Comparison of ENCODE assay signal across 24 cellular contexts in the genomic region with DNA sequence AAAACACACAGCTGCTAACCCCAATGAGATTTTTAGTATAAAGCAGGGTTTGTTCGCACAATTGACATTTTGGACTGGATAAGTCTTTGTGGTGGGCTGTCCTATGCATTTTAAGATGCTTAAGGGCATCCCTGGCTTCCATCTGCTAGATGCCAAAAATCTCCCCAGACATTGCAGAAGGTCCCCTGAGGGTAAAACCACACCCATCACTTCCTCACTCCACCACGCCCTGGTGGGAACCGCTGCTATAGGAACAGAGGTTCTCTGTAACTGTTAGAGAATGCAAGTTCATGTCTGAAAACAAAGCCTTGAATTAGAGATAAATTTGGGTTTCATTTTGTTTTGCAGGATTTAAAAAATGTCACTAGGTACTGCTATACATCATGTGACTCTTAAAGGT.
DNase-seq lines count a peak whose midpoint lies in the region; ATAC-seq and TF ChIP-seq lines count a peak whose summit lies in the region.
"Had no signal": no experiment of that assay in that cellular context is flagged by ENCODE, and none has a peak within 500 bp of the region (broad histone marks: within the 10 kb centered on the region; RNA-seq: fewer than 3 reads in every experiment).

No MANE protein-coding gene starts in this region.

- H3K4me2 ChIP-seq in BLaER1 treated with 17β-estradiol and CSF1 and Interleukin-3, amounts not matched to agents 10 nM and 100 nM = peak overlapping the region in 10 of 11 experiments; percentile 18 to 63 (median 40); a peak in 18 of 22 replicates
- H3K4me2 ChIP-seq: PC-9 had no signal

- H3K36me3 ChIP-seq in BLaER1 treated with 17β-estradiol and CSF1 and Interleukin-3, amounts not matched to agents 10 nM and 100 nM = no peaks in the 10 kb centered on the region
- H3K36me3 ChIP-seq in HEK293 (ENCODE audit: control insufficient read depth in 2 of 2, insufficient read depth in 1 of 2, low read length in 2 of 2) (peaks cover 0 to 8% of the 10 kb centered on the region in 2 experiments; a peak in 1 of 3 replicates), testis (ENCODE audit: low read depth, missing control alignments) (no peaks in the 10 kb centered on the region)

- DNase-seq in RPMI7951 (ENCODE audit: low read depth) (peak; percentile 57), foreskin melanocyte (peak; percentile 92), sciatic nerve (ENCODE audit: low spot score) (no peak), DMS 273 (lab: John Stamatoyannopoulos, UW; ENCODE audit: unreplicated experiment) (no peak), testis (no peak), occipital lobe (lab: John Stamatoyannopoulos, UW) (no peak)
- DNase-seq: activated CD4-positive, alpha-beta memory T cell treated with anti-CD3 and anti-CD28 coated beads, Interleukin-2, amount 10 ng/mL, durations not matched to agents 7 days and 5 days; activated gamma-delta T cell treated with Interleukin-2 at 50 U/mL for 16 hours; amniotic stem cell; CD8-positive, alpha-beta memory T cell; central memory CD4-positive, alpha-beta T cell; KBM-7; kidney glomerular epithelial cell; mesendoderm; naive B cell; NCI-H1092 treated with DMSO at 0.1 percent for 48 hours; NCI-H2081 treated with DMSO at 0.1 percent for 48 hours; NCI-H524 treated with DMSO at 0.1 percent for 48 hours; PC-9; posterior cingulate gyrus; stimulated activated naive CD4-positive, alpha-beta T cell treated with Interleukin-2 at 50 U/mL for 16 hours; tibial artery had no signal

- CTCF ChIA-PET in HEK293 (lab: Yijun Ruan, JAX) = no interaction called here

- no peaks in the 10 kb centered on the region for H3K9me3 ChIP-seq in BLaER1 treated with 17β-estradiol and CSF1 and Interleukin-3, amounts not matched to agents 10 nM and 100 nM (replicated peaks in 1 of 11)
- no peaks in the 10 kb centered on the region for H3K9me3 ChIP-seq in HEK293 (ENCODE audit: control insufficient read depth, insufficient read depth, low read depth, low read length)
- H3K9me3 ChIP-seq in testis = no peaks in the 10 kb centered on the region
- H3K9me3 ChIP-seq: tibial artery had no signal

- TF ChIP-seq POLR2A in testis (IDR thresholded peaks at IDR 0.05) = no peak

- peak overlapping the region in 5 of 11 experiments; percentile 30 to 56 (median 39); a peak in 6 of 22 replicates for H3K27ac ChIP-seq in BLaER1 treated with 17β-estradiol and CSF1 and Interleukin-3, amounts not matched to agents 10 nM and 100 nM
- no peak overlapping the region for H3K27ac ChIP-seq in HEK293 (ENCODE audit: extremely low read depth, low read depth, low read length)
- no peak overlapping the region for H3K27ac ChIP-seq in testis
- H3K27ac ChIP-seq: PC-9, tibial artery had no signal

- TF ChIP-seq CTCF in HEK293 (tag by site-specific recombination; IDR thresholded peaks at IDR 0.05) = no peak
- TF ChIP-seq CTCF in testis (IDR thresholded peaks at IDR 0.05) = no peak

- intact Hi-C loops in sciatic nerve (cut with DNase I) = no loop called here
- intact Hi-C loops in testis (cut with DNase I; ENCODE audit: low total_unique reads) = no loop called here

- no peak for ATAC-seq in sciatic nerve

- POLR2A ChIA-PET in HEK293 (lab: Yijun Ruan, JAX) = no interaction called here

- H3K4me3 ChIP-seq in BLaER1 treated with 17β-estradiol and CSF1 and Interleukin-3, amounts not matched to agents 10 nM and 100 nM = no peak overlapping the region
- H3K4me3 ChIP-seq in HEK293 (ENCODE audit: low read depth, low read length) = no peak overlapping the region
- H3K4me3 ChIP-seq in testis = no peak overlapping the region
- H3K4me3 ChIP-seq: PC-9, tibial artery had no signal

- no peaks in the 10 kb centered on the region for H3K27me3 ChIP-seq in BLaER1 treated with 17β-estradiol and CSF1 and Interleukin-3, amounts not matched to agents 10 nM and 100 nM
- no peaks in the 10 kb centered on the region for H3K27me3 ChIP-seq in testis
- H3K27me3 ChIP-seq: tibial artery had no signal

- 91 to 93% methylated on average over 3 of the region's 3 CpGs for WGBS in testis, 2 donors

- H3K4me1 ChIP-seq in BLaER1 treated with 17β-estradiol and CSF1 and Interleukin-3, amounts not matched to agents 10 nM and 100 nM = peaks cover 12 to 24% (median 17%) of the 10 kb centered on the region in 10 experiments; a peak in 19 of 20 replicates
- H3K4me1 ChIP-seq in HEK293 (ENCODE audit: control insufficient read depth, insufficient read depth, low read length) (no peaks in the 10 kb centered on the region), testis (no peaks in the 10 kb centered on the region)

- H4K20me1 ChIP-seq in BLaER1 treated with 17β-estradiol and CSF1 and Interleukin-3, amounts not matched to agents 10 nM and 100 nM = no peaks in the 10 kb centered on the region

- H3K9ac ChIP-seq in BLaER1 treated with 17β-estradiol and CSF1 and Interleukin-3, amounts not matched to agents 10 nM and 100 nM = no peak overlapping the region

TF ChIP-seq in HEK293, 187 proteins besides CTCF, POLR2A, EP300 and RAD21:
- TF ChIP-seq TCF7L2 (IDR thresholded peaks at IDR 0.05; ENCODE audit: borderline replicate concordance, low read depth, low read length) (no peak), ZNF843 (tag by site-specific recombination; IDR thresholded peaks at IDR 0.05) (no peak), ZNF654 (tag by site-specific recombination; IDR thresholded peaks at IDR 0.05; ENCODE audit: low read depth) (no peak), KLF1 (tag by site-specific recombination; IDR thresholded peaks at IDR 0.05) (peak; percentile 51)
- TF ChIP-seq, protein P1, sequence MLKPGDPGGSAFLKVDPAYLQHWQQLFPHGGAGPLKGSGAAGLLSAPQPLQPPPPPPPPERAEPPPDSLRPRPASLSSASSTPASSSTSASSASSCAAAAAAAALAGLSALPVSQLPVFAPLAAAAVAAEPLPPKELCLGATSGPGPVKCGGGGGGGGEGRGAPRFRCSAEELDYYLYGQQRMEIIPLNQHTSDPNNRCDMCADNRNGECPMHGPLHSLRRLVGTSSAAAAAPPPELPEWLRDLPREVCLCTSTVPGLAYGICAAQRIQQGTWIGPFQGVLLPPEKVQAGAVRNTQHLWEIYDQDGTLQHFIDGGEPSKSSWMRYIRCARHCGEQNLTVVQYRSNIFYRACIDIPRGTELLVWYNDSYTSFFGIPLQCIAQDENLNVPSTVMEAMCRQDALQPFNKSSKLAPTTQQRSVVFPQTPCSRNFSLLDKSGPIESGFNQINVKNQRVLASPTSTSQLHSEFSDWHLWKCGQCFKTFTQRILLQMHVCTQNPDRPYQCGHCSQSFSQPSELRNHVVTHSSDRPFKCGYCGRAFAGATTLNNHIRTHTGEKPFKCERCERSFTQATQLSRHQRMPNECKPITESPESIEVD (tag by site-specific recombination; IDR thresholded peaks at IDR 0.05) = no peak

Comparison
In these comparisons a context has a peak if more than half of its experiments do, and no peak if none do; other contexts are left out.
1. DNase-seq: peak in RPMI7951 (single experiment) and foreskin melanocyte (single experiment); none in sciatic nerve (single experiment), DMS 273 (single experiment), testis (single experiment) and occipital lobe (single experiment).